Comparison of ENCODE assay signal across 1 cellular context in the genomic region with DNA sequence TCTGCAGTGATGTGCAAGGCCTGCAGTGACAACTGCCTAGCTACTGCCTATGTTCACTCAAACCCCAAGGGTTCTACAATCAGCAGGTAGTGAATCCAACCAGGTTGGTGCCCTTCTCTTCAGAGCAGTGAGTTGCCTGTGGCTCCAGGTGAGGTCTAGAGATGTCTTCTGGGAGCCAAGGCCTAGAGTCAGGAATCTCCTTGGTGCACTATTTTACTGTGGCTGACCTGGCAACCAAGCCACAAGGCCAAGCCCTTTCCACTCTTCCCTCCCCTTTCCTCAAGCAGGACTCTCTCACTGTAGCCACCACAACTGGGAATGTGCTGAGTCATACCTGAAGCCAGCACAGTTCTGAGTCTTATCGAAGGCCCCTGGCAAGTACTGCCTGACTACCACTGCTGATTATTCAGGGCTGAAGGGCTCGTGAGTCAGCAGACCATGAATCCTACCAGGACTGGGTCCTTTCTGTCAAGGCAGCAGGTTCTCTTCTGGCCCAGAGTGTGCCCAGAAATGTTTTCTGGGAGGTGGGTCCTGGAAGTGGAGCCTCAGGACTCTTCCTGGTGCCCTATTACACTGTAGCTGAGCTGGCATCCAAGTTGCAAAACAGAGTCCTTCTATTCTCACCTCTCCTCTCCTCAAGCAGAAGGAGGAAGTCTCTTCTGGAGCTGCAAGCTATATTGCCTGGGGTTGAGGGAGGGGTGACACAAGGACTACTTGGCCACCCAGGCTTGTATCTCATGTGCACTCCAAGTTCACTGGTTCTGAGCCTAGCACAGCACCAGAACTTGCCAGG.
A peak's percentile ranks its signal among the peaks of the same experiment; 100 is the strongest.
TF ChIP-seq lines count a peak whose summit lies in the region.

No MANE protein-coding gene starts in this region.

TF ChIP-seq in K562, 482 proteins besides CTCF, POLR2A, EP300 and RAD21 (continued from another document and continues in another):
- TF ChIP-seq, protein P1, sequence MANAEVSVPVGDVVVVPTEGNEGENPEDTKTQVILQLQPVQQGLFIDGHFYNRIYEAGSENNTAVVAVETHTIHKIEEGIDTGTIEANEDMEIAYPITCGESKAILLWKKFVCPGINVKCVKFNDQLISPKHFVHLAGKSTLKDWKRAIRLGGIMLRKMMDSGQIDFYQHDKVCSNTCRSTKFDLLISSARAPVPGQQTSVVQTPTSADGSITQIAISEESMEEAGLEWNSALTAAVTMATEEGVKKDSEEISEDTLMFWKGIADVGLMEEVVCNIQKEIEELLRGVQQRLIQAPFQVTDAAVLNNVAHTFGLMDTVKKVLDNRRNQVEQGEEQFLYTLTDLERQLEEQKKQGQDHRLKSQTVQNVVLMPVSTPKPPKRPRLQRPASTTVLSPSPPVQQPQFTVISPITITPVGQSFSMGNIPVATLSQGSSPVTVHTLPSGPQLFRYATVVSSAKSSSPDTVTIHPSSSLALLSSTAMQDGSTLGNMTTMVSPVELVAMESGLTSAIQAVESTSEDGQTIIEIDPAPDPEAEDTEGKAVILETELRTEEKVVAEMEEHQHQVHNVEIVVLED (CRISPR knock-in tag; IDR thresholded peaks at IDR 0.05) = no peak
- TF ChIP-seq HOXB6 (CRISPR knock-in tag; IDR thresholded peaks at IDR 0.05; ENCODE audit: borderline replicate concordance) (no peak), ZNF583 (CRISPR knock-in tag; IDR thresholded peaks at IDR 0.05) (no peak), CCNT2 (IDR thresholded peaks at IDR 0.05; ENCODE audit: borderline replicate concordance, extremely low read depth, insufficient read length, low read depth, low read length) (no peak), KLF1 (tag; IDR thresholded peaks at IDR 0.05) (no peak), SIX5 (IDR thresholded peaks at IDR 0.05; ENCODE audit: borderline replicate concordance in 1 of 2, insufficient read depth in 1 of 2, low read depth in 1 of 2, low read length in 2 of 2) (no peak), PHTF2 (CRISPR knock-in tag; IDR thresholded peaks at IDR 0.05) (no peak), ZEB2 (IDR thresholded peaks at IDR 0.05) (peak; percentile 49; the same call in 1 of the 2 replicates), ZNF239 (CRISPR knock-in tag; IDR thresholded peaks at IDR 0.05) (peak; percentile 77), STAT5A (IDR thresholded peaks at IDR 0.05; ENCODE audit: borderline replicate concordance, low read length) (peak; percentile 31; the same call in 1 of the 2 replicates), HNRNPK (IDR thresholded peaks at IDR 0.05; ENCODE audit: low read depth, low read length, poor library complexity, severe bottlenecking) (no peak), BCOR (IDR thresholded peaks at IDR 0.05) (no peak), CREBBP (IDR thresholded peaks at IDR 0.05; ENCODE audit: low read depth, low read length) (no peak), ZNF444 (CRISPR knock-in tag; IDR thresholded peaks at IDR 0.05) (no peak), RBM22 (IDR thresholded peaks at IDR 0.05; ENCODE audit: low read depth, low read length, poor library complexity, severe bottlenecking) (no peak), PHF8 (IDR thresholded peaks at IDR 0.05; ENCODE audit: borderline replicate concordance, low read length) (no peak), TGIF2 (CRISPR knock-in tag; IDR thresholded peaks at IDR 0.05) (no peak), ELF4 (CRISPR knock-in tag; IDR thresholded peaks at IDR 0.05) (no peak), NCOA1 (IDR thresholded peaks at IDR 0.05; ENCODE audit: low read depth) (peak; percentile 66; the same call in 1 of the 2 replicates), HNRNPUL1 (IDR thresholded peaks at IDR 0.05; ENCODE audit: low read length) (no peak), ZNF3 (CRISPR knock-in tag; IDR thresholded peaks at IDR 0.05) (no peak), RNF2 (IDR thresholded peaks at IDR 0.05) (peak; percentile 38; the same call in 1 of the 2 replicates), HDAC1 (IDR thresholded peaks at IDR 0.05) (peak in 1 of 2 experiments; percentile 69; a peak in 2 of 4 replicates), SRSF1 (IDR thresholded peaks at IDR 0.05; ENCODE audit: low read depth, low read length) (no peak), ZNF766 (CRISPR knock-in tag; conservative IDR thresholded peaks at IDR 0.05) (peak; percentile 64), RBM25 (IDR thresholded peaks at IDR 0.05; ENCODE audit: low read depth, low read length, severe bottlenecking) (no peak), ZNF76 (CRISPR knock-in tag; IDR thresholded peaks at IDR 0.05; ENCODE audit: borderline replicate concordance) (no peak)
- TF ChIP-seq, protein P2, sequence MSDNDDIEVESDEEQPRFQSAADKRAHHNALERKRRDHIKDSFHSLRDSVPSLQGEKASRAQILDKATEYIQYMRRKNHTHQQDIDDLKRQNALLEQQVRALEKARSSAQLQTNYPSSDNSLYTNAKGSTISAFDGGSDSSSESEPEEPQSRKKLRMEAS (CRISPR knock-in tag; IDR thresholded peaks at IDR 0.05) = no peak
- TF ChIP-seq, protein P3, sequence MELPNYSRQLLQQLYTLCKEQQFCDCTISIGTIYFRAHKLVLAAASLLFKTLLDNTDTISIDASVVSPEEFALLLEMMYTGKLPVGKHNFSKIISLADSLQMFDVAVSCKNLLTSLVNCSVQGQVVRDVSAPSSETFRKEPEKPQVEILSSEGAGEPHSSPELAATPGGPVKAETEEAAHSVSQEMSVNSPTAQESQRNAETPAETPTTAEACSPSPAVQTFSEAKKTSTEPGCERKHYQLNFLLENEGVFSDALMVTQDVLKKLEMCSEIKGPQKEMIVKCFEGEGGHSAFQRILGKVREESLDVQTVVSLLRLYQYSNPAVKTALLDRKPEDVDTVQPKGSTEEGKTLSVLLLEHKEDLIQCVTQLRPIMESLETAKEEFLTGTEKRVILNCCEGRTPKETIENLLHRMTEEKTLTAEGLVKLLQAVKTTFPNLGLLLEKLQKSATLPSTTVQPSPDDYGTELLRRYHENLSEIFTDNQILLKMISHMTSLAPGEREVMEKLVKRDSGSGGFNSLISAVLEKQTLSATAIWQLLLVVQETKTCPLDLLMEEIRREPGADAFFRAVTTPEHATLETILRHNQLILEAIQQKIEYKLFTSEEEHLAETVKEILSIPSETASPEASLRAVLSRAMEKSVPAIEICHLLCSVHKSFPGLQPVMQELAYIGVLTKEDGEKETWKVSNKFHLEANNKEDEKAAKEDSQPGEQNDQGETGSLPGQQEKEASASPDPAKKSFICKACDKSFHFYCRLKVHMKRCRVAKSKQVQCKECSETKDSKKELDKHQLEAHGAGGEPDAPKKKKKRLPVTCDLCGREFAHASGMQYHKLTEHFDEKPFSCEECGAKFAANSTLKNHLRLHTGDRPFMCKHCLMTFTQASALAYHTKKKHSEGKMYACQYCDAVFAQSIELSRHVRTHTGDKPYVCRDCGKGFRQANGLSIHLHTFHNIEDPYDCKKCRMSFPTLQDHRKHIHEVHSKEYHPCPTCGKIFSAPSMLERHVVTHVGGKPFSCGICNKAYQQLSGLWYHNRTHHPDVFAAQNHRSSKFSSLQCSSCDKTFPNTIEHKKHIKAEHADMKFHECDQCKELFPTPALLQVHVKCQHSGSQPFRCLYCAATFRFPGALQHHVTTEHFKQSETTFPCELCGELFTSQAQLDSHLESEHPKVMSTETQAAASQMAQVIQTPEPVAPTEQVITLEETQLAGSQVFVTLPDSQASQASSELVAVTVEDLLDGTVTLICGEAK (IDR thresholded peaks at IDR 0.05) = no peak
- TF ChIP-seq, protein P3 (CRISPR knock-in tag; IDR thresholded peaks at IDR 0.05) = no peak
- TF ChIP-seq, protein P4, sequence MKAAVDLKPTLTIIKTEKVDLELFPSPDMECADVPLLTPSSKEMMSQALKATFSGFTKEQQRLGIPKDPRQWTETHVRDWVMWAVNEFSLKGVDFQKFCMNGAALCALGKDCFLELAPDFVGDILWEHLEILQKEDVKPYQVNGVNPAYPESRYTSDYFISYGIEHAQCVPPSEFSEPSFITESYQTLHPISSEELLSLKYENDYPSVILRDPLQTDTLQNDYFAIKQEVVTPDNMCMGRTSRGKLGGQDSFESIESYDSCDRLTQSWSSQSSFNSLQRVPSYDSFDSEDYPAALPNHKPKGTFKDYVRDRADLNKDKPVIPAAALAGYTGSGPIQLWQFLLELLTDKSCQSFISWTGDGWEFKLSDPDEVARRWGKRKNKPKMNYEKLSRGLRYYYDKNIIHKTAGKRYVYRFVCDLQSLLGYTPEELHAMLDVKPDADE (conservative IDR thresholded peaks at IDR 0.05; ENCODE audit: control insufficient read depth, low read depth, low read length) = no peak
- TF ChIP-seq, protein P5, sequence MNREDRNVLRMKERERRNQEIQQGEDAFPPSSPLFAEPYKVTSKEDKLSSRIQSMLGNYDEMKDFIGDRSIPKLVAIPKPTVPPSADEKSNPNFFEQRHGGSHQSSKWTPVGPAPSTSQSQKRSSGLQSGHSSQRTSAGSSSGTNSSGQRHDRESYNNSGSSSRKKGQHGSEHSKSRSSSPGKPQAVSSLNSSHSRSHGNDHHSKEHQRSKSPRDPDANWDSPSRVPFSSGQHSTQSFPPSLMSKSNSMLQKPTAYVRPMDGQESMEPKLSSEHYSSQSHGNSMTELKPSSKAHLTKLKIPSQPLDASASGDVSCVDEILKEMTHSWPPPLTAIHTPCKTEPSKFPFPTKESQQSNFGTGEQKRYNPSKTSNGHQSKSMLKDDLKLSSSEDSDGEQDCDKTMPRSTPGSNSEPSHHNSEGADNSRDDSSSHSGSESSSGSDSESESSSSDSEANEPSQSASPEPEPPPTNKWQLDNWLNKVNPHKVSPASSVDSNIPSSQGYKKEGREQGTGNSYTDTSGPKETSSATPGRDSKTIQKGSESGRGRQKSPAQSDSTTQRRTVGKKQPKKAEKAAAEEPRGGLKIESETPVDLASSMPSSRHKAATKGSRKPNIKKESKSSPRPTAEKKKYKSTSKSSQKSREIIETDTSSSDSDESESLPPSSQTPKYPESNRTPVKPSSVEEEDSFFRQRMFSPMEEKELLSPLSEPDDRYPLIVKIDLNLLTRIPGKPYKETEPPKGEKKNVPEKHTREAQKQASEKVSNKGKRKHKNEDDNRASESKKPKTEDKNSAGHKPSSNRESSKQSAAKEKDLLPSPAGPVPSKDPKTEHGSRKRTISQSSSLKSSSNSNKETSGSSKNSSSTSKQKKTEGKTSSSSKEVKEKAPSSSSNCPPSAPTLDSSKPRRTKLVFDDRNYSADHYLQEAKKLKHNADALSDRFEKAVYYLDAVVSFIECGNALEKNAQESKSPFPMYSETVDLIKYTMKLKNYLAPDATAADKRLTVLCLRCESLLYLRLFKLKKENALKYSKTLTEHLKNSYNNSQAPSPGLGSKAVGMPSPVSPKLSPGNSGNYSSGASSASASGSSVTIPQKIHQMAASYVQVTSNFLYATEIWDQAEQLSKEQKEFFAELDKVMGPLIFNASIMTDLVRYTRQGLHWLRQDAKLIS (CRISPR knock-in tag; IDR thresholded peaks at IDR 0.05) = no peak
- TF ChIP-seq, protein P6, sequence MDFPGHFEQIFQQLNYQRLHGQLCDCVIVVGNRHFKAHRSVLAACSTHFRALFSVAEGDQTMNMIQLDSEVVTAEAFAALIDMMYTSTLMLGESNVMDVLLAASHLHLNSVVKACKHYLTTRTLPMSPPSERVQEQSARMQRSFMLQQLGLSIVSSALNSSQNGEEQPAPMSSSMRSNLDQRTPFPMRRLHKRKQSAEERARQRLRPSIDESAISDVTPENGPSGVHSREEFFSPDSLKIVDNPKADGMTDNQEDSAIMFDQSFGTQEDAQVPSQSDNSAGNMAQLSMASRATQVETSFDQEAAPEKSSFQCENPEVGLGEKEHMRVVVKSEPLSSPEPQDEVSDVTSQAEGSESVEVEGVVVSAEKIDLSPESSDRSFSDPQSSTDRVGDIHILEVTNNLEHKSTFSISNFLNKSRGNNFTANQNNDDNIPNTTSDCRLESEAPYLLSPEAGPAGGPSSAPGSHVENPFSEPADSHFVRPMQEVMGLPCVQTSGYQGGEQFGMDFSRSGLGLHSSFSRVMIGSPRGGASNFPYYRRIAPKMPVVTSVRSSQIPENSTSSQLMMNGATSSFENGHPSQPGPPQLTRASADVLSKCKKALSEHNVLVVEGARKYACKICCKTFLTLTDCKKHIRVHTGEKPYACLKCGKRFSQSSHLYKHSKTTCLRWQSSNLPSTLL (IDR thresholded peaks at IDR 0.05) = no peak
- TF ChIP-seq, protein P7, sequence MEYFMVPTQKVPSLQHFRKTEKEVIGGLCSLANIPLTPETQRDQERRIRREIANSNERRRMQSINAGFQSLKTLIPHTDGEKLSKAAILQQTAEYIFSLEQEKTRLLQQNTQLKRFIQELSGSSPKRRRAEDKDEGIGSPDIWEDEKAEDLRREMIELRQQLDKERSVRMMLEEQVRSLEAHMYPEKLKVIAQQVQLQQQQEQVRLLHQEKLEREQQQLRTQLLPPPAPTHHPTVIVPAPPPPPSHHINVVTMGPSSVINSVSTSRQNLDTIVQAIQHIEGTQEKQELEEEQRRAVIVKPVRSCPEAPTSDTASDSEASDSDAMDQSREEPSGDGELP (CRISPR knock-in tag; IDR thresholded peaks at IDR 0.05; ENCODE audit: borderline replicate concordance) = peak; percentile 60; the same call in 1 of the 2 replicates
- TF ChIP-seq, protein P8, sequence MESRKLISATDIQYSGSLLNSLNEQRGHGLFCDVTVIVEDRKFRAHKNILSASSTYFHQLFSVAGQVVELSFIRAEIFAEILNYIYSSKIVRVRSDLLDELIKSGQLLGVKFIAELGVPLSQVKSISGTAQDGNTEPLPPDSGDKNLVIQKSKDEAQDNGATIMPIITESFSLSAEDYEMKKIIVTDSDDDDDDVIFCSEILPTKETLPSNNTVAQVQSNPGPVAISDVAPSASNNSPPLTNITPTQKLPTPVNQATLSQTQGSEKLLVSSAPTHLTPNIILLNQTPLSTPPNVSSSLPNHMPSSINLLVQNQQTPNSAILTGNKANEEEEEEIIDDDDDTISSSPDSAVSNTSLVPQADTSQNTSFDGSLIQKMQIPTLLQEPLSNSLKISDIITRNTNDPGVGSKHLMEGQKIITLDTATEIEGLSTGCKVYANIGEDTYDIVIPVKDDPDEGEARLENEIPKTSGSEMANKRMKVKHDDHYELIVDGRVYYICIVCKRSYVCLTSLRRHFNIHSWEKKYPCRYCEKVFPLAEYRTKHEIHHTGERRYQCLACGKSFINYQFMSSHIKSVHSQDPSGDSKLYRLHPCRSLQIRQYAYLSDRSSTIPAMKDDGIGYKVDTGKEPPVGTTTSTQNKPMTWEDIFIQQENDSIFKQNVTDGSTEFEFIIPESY (CRISPR knock-in tag; IDR thresholded peaks at IDR 0.05) = no peak
